1 cellular context compared by ENCODE assay signal in the genomic region with DNA sequence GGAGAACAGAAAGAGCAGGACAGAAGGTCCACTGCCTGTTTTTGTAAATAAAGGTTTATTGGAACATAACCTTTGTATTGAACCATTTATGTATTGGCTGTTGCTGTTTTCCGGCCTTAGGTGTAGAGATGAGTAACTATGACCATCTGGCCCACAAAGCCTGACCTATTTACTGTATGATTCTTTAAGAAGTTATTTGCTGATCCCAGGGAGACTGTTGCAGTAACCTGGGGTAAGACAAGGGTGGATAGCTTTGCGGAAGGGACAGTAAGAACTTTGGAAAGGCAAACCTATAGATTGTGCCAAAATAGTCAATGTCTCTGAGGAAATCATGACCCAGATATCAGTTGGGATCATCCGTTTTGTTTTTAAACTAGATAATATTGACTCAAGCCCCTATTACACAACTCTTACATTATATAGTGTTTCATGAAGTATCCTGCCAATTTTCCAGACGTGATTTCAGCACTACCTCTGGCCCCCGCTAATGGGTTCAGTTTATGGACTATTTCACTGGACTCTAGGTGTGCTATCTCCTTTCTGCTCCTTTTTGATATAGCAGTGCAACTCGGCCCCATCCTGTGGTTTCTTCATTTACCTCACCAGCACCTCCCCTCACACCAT.
TF ChIP-seq lines count a peak whose summit lies in the region.

No MANE protein-coding gene starts in this region.

TF ChIP-seq in HepG2, 621 proteins besides CTCF, POLR2A, EP300 and RAD21 (continued from another document and continues in another):
- TF ChIP-seq, protein P1, sequence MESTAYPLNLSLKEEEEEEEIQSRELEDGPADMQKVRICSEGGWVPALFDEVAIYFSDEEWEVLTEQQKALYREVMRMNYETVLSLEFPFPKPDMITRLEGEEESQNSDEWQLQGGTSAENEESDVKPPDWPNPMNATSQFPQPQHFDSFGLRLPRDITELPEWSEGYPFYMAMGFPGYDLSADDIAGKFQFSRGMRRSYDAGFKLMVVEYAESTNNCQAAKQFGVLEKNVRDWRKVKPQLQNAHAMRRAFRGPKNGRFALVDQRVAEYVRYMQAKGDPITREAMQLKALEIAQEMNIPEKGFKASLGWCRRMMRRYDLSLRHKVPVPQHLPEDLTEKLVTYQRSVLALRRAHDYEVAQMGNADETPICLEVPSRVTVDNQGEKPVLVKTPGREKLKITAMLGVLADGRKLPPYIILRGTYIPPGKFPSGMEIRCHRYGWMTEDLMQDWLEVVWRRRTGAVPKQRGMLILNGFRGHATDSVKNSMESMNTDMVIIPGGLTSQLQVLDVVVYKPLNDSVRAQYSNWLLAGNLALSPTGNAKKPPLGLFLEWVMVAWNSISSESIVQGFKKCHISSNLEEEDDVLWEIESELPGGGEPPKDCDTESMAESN (CRISPR knock-in tag; conservative IDR thresholded peaks at IDR 0.05), result no peak
- peak; percentile 9; the same call in 1 of the 2 replicates for TF ChIP-seq GATAD2A (CRISPR knock-in tag; IDR thresholded peaks at IDR 0.05)
- TF ChIP-seq, protein P2, sequence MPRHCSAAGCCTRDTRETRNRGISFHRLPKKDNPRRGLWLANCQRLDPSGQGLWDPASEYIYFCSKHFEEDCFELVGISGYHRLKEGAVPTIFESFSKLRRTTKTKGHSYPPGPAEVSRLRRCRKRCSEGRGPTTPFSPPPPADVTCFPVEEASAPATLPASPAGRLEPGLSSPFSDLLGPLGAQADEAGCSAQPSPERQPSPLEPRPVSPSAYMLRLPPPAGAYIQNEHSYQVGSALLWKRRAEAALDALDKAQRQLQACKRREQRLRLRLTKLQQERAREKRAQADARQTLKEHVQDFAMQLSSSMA (CRISPR knock-in tag; IDR thresholded peaks at IDR 0.05), result no peak
- TF ChIP-seq, protein P3, sequence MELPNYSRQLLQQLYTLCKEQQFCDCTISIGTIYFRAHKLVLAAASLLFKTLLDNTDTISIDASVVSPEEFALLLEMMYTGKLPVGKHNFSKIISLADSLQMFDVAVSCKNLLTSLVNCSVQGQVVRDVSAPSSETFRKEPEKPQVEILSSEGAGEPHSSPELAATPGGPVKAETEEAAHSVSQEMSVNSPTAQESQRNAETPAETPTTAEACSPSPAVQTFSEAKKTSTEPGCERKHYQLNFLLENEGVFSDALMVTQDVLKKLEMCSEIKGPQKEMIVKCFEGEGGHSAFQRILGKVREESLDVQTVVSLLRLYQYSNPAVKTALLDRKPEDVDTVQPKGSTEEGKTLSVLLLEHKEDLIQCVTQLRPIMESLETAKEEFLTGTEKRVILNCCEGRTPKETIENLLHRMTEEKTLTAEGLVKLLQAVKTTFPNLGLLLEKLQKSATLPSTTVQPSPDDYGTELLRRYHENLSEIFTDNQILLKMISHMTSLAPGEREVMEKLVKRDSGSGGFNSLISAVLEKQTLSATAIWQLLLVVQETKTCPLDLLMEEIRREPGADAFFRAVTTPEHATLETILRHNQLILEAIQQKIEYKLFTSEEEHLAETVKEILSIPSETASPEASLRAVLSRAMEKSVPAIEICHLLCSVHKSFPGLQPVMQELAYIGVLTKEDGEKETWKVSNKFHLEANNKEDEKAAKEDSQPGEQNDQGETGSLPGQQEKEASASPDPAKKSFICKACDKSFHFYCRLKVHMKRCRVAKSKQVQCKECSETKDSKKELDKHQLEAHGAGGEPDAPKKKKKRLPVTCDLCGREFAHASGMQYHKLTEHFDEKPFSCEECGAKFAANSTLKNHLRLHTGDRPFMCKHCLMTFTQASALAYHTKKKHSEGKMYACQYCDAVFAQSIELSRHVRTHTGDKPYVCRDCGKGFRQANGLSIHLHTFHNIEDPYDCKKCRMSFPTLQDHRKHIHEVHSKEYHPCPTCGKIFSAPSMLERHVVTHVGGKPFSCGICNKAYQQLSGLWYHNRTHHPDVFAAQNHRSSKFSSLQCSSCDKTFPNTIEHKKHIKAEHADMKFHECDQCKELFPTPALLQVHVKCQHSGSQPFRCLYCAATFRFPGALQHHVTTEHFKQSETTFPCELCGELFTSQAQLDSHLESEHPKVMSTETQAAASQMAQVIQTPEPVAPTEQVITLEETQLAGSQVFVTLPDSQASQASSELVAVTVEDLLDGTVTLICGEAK (IDR thresholded peaks at IDR 0.05), result peak; percentile 61
- TF ChIP-seq, protein P3 (CRISPR knock-in tag; IDR thresholded peaks at IDR 0.05), result peak; percentile 93; the same call in 1 of the 2 replicates
- no peak for TF ChIP-seq PAWR (CRISPR knock-in tag; IDR thresholded peaks at IDR 0.05; ENCODE audit: borderline replicate concordance)
- no peak for TF ChIP-seq GFI1 (CRISPR knock-in tag; IDR thresholded peaks at IDR 0.05; ENCODE audit: borderline replicate concordance)
- TF ChIP-seq HES4 (CRISPR knock-in tag; IDR thresholded peaks at IDR 0.05; ENCODE audit: borderline replicate concordance), result no peak
- no peak for TF ChIP-seq PHF5A (CRISPR knock-in tag; IDR thresholded peaks at IDR 0.05; ENCODE audit: low read depth, unreplicated experiment)
- no peak for TF ChIP-seq MAFK (conservative IDR thresholded peaks at IDR 0.05 in 1 of 2, IDR thresholded peaks at IDR 0.05 in 1 of 2; ENCODE audit: low read length in 2 of 2)
- TF ChIP-seq SMAD3 (CRISPR knock-in tag; IDR thresholded peaks at IDR 0.05), result 0 out of 2 replicates have a peak, but pooled peaks have one; percentile 21
- no peak for TF ChIP-seq RELA (CRISPR knock-in tag; IDR thresholded peaks at IDR 0.05)
- TF ChIP-seq, protein P4, sequence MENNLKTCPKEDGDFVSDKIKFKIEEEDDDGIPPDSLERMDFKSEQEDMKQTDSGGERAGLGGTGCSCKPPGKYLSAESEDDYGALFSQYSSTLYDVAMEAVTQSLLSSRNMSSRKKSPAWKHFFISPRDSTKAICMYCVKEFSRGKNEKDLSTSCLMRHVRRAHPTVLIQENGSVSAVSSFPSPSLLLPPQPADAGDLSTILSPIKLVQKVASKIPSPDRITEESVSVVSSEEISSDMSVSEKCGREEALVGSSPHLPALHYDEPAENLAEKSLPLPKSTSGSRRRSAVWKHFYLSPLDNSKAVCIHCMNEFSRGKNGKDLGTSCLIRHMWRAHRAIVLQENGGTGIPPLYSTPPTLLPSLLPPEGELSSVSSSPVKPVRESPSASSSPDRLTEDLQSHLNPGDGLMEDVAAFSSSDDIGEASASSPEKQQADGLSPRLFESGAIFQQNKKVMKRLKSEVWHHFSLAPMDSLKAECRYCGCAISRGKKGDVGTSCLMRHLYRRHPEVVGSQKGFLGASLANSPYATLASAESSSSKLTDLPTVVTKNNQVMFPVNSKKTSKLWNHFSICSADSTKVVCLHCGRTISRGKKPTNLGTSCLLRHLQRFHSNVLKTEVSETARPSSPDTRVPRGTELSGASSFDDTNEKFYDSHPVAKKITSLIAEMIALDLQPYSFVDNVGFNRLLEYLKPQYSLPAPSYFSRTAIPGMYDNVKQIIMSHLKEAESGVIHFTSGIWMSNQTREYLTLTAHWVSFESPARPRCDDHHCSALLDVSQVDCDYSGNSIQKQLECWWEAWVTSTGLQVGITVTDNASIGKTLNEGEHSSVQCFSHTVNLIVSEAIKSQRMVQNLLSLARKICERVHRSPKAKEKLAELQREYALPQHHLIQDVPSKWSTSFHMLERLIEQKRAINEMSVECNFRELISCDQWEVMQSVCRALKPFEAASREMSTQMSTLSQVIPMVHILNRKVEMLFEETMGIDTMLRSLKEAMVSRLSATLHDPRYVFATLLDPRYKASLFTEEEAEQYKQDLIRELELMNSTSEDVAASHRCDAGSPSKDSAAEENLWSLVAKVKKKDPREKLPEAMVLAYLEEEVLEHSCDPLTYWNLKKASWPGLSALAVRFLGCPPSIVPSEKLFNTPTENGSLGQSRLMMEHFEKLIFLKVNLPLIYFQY (CRISPR knock-in tag; IDR thresholded peaks at IDR 0.05; ENCODE audit: borderline replicate concordance), result no peak
- TF ChIP-seq ZNF713 (CRISPR knock-in tag; IDR thresholded peaks at IDR 0.05), result no peak
- TF ChIP-seq NFE2L1 (CRISPR knock-in tag; IDR thresholded peaks at IDR 0.05; ENCODE audit: borderline replicate concordance), result no peak
- TF ChIP-seq CHD4 (IDR thresholded peaks at IDR 0.05; ENCODE audit: borderline replicate concordance, low read length), result no peak
- TF ChIP-seq MED1 (CRISPR knock-in tag; IDR thresholded peaks at IDR 0.05), result no peak
- TF ChIP-seq ZFX (CRISPR knock-in tag; IDR thresholded peaks at IDR 0.05; ENCODE audit: low read depth), result no peak
- TF ChIP-seq ZNF558 (CRISPR knock-in tag; IDR thresholded peaks at IDR 0.05; ENCODE audit: borderline replicate concordance), result no peak
- no peak for TF ChIP-seq STAG1 (CRISPR knock-in tag; IDR thresholded peaks at IDR 0.05)
- TF ChIP-seq ZBTB8A (CRISPR knock-in tag; IDR thresholded peaks at IDR 0.05; ENCODE audit: borderline replicate concordance, low read depth), result no peak
- TF ChIP-seq ZFP36 (IDR thresholded peaks at IDR 0.05; ENCODE audit: borderline replicate concordance, low read depth, low read length, partially characterized antibody), result no peak
- no peak for TF ChIP-seq FOXA3 (CRISPR knock-in tag; IDR thresholded peaks at IDR 0.05)
- TF ChIP-seq ZNF331 (CRISPR knock-in tag; IDR thresholded peaks at IDR 0.05), result no peak
- no peak for TF ChIP-seq ZNF138 (CRISPR knock-in tag; IDR thresholded peaks at IDR 0.05; ENCODE audit: low read depth)
- TF ChIP-seq ZNF709 (CRISPR knock-in tag; IDR thresholded peaks at IDR 0.05), result no peak
- TF ChIP-seq ZNF337 (CRISPR knock-in tag; IDR thresholded peaks at IDR 0.05; ENCODE audit: borderline replicate concordance, low read depth), result no peak
- TF ChIP-seq THAP11 (CRISPR knock-in tag; IDR thresholded peaks at IDR 0.05), result 0 out of 2 replicates have a peak, but pooled peaks have one; percentile 5
- TF ChIP-seq JUN (CRISPR knock-in tag; IDR thresholded peaks at IDR 0.05), result no peak
- TF ChIP-seq, protein P5, sequence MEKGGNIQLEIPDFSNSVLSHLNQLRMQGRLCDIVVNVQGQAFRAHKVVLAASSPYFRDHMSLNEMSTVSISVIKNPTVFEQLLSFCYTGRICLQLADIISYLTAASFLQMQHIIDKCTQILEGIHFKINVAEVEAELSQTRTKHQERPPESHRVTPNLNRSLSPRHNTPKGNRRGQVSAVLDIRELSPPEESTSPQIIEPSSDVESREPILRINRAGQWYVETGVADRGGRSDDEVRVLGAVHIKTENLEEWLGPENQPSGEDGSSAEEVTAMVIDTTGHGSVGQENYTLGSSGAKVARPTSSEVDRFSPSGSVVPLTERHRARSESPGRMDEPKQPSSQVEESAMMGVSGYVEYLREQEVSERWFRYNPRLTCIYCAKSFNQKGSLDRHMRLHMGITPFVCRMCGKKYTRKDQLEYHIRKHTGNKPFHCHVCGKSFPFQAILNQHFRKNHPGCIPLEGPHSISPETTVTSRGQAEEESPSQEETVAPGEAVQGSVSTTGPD (CRISPR knock-in tag; IDR thresholded peaks at IDR 0.05), result no peak
- TF ChIP-seq HDAC1 (CRISPR knock-in tag; IDR thresholded peaks at IDR 0.05), result no peak
- TF ChIP-seq REPIN1 (CRISPR knock-in tag; IDR thresholded peaks at IDR 0.05; ENCODE audit: borderline replicate concordance, low read depth), result no peak
- peak; percentile 26; the same call in 1 of the 2 replicates for TF ChIP-seq RXRB (CRISPR knock-in tag; IDR thresholded peaks at IDR 0.05; ENCODE audit: borderline replicate concordance)
- TF ChIP-seq SAP130 (CRISPR knock-in tag; IDR thresholded peaks at IDR 0.05; ENCODE audit: low read depth), result peak; percentile 20; the same call in 1 of the 2 replicates
- TF ChIP-seq KLF6 (CRISPR knock-in tag; IDR thresholded peaks at IDR 0.05), result no peak
- no peak for TF ChIP-seq POLR2AphosphoS5 (IDR thresholded peaks at IDR 0.05; ENCODE audit: low read depth, low read length)
